In genomic region chr16:19005561-19006445, GRCh38 we compare ENCODE assay signal across 9 cellular contexts. TPM values are rescaled to one million over a fixed set of nuclear protein-coding genes. Genes with fewer than 3 reads are reported as not detected.
DNase-seq lines count a peak whose midpoint lies in the region; ATAC-seq and TF ChIP-seq lines count a peak whose summit lies in the region.
"Had no signal": no experiment of that assay in that cellular context is flagged by ENCODE, and none has a peak within 500 bp of the region (broad histone marks: within the 10 kb centered on the region; RNA-seq: fewer than 3 reads in every experiment).

No MANE protein-coding gene starts in this region.

- peak; percentile 27 for ATAC-seq in Right ventricle myocardium superior (ENCODE audit: poor library complexity)
- ATAC-seq in Right ventricle myocardium inferior: no peak
- ATAC-seq in left lung: peak; percentile 27
- ATAC-seq in aorta (ENCODE audit: low FRiP score): peak; percentile 37
- ATAC-seq in natural killer cell: no peak
- ATAC-seq in GM18861 (IDR thresholded peaks at IDR 0.05; ENCODE audit: unreplicated experiment): no peak

- H3K36me3 ChIP-seq in colonic mucosa (no peaks in the 10 kb centered on the region), left lung (peaks cover 0 to 5% of the 10 kb centered on the region in 2 donors), aorta (ENCODE audit: control insufficient read depth in 1 of 2, insufficient read depth in 2 of 2, low read length in 1 of 2) (no peaks in the 10 kb centered on the region)

- H3K9ac ChIP-seq in colonic mucosa (ENCODE audit: low read depth in 2 of 2, low read length in 2 of 2): no peak overlapping the region

- H3K27ac Mint-ChIP-seq in endothelial cell (ENCODE audit: unreplicated experiment): no peak overlapping the region
- no peak overlapping the region for H3K27ac Mint-ChIP-seq in natural killer cell
- H3K27ac Mint-ChIP-seq: activated CD4-positive, alpha-beta memory T cell treated with anti-CD3 and anti-CD28 coated beads, Interleukin-2, amount 10 ng/mL, durations not matched to agents 7 days and 5 days had no signal

- H3K27ac ChIP-seq in colonic mucosa (peak overlapping the region; percentile 65), left lung (no peak overlapping the region), aorta (ENCODE audit: low read depth in 1 of 2, low read length in 2 of 2) (no peak overlapping the region)

- DNase-seq in Right ventricle myocardium superior: peak; percentile 52
- no peak for DNase-seq in Right ventricle myocardium inferior (ENCODE audit: missing footprints)
- peak; percentile 89 for DNase-seq in colonic mucosa
- DNase-seq in left lung: no peak
- no peak for DNase-seq in aorta
- no peak for DNase-seq in endothelial cell (ENCODE audit: low spot score)
- no peak for DNase-seq in natural killer cell
- DNase-seq: activated CD4-positive, alpha-beta memory T cell treated with anti-CD3 and anti-CD28 coated beads, Interleukin-2, amount 10 ng/mL, durations not matched to agents 7 days and 5 days had no signal

- peaks cover 2% of the 10 kb centered on the region for H3K27me3 Mint-ChIP-seq in endothelial cell (ENCODE audit: unreplicated experiment)
- H3K27me3 Mint-ChIP-seq in natural killer cell (ENCODE audit: low read depth in 2 of 2): no peaks in the 10 kb centered on the region
- H3K27me3 Mint-ChIP-seq: activated CD4-positive, alpha-beta memory T cell treated with anti-CD3 and anti-CD28 coated beads, Interleukin-2, amount 10 ng/mL, durations not matched to agents 7 days and 5 days had no signal

- H3K4me3 Mint-ChIP-seq in endothelial cell (ENCODE audit: unreplicated experiment) (no peak overlapping the region), natural killer cell (no peak overlapping the region)
- H3K4me3 Mint-ChIP-seq: activated CD4-positive, alpha-beta memory T cell treated with anti-CD3 and anti-CD28 coated beads, Interleukin-2, amount 10 ng/mL, durations not matched to agents 7 days and 5 days had no signal

- H3K36me3 Mint-ChIP-seq in endothelial cell (ENCODE audit: low read depth, unreplicated experiment): peaks cover 23% of the 10 kb centered on the region
- no peaks in the 10 kb centered on the region for H3K36me3 Mint-ChIP-seq in natural killer cell

- intact Hi-C loops in Right ventricle myocardium superior (cut with DNase I): no loop called here
- intact Hi-C loops in Right ventricle myocardium inferior (cut with DNase I): no loop called here
- intact Hi-C loops in colonic mucosa (cut with DNase I): no loop called here
- intact Hi-C loops in left lung (cut with DNase I): no loop called here
- intact Hi-C loops in aorta (cut with DNase I): no loop called here
- intact Hi-C loops in natural killer cell (cut with micrococcal nuclease): no loop called here

- 83 to 87% methylated on average over 16 of the region's 16 CpGs for WGBS in aorta, 2 donors

- H3K4me1 ChIP-seq in colonic mucosa: no peaks in the 10 kb centered on the region
- H3K4me1 ChIP-seq in left lung: peaks cover 0 to 3% of the 10 kb centered on the region in 2 donors
- H3K4me1 ChIP-seq in aorta (ENCODE audit: control insufficient read depth in 1 of 2, insufficient read depth in 2 of 2, low read length in 2 of 2): peaks cover 0 to 4% of the 10 kb centered on the region in 2 donors

- H3K4me1 Mint-ChIP-seq in endothelial cell (ENCODE audit: unreplicated experiment): no peaks in the 10 kb centered on the region
- peaks cover 0 to 10% of the 10 kb centered on the region in 2 donors for H3K4me1 Mint-ChIP-seq in natural killer cell

- H3K9me3 Mint-ChIP-seq in endothelial cell (ENCODE audit: unreplicated experiment) (no peaks in the 10 kb centered on the region), natural killer cell (no peaks in the 10 kb centered on the region)
- H3K9me3 Mint-ChIP-seq: activated CD4-positive, alpha-beta memory T cell treated with anti-CD3 and anti-CD28 coated beads, Interleukin-2, amount 10 ng/mL, durations not matched to agents 7 days and 5 days had no signal

- TF ChIP-seq CTCF in colonic mucosa (IDR thresholded peaks at IDR 0.05): no peak
- no peak for TF ChIP-seq CTCF in left lung (IDR thresholded peaks at IDR 0.05)
- no peak for TF ChIP-seq CTCF in endothelial cell (IDR thresholded peaks at IDR 0.05; ENCODE audit: unreplicated experiment)
- no peak for TF ChIP-seq CTCF in natural killer cell (IDR thresholded peaks at IDR 0.05)

- H3K27me3 ChIP-seq in colonic mucosa: no peaks in the 10 kb centered on the region
- no peaks in the 10 kb centered on the region for H3K27me3 ChIP-seq in left lung
- H3K27me3 ChIP-seq in aorta (ENCODE audit: control insufficient read depth in 1 of 2, insufficient read depth in 2 of 2, low read length in 1 of 2): no peaks in the 10 kb centered on the region

- H3K9me3 ChIP-seq in colonic mucosa (no peaks in the 10 kb centered on the region), left lung (peaks cover 0 to 4% of the 10 kb centered on the region in 2 donors), aorta (ENCODE audit: control insufficient read depth, low read length) (peaks cover 2% of the 10 kb centered on the region)

- no peak overlapping the region for H3K4me3 ChIP-seq in colonic mucosa
- no peak overlapping the region for H3K4me3 ChIP-seq in left lung
- H3K4me3 ChIP-seq in aorta (ENCODE audit: low read length in 2 of 2): no peak overlapping the region

RNA-seq across cellular contexts. Expression of gene TMC7, which starts 22.1 kb away (rescaled TPM):
- total RNA-seq in Right ventricle myocardium superior: 0.67 TPM
- 1.3 TPM for total RNA-seq in Right ventricle myocardium inferior
- total RNA-seq in colonic mucosa: 10 to 100 TPM; 10.0 to 10.6 TPM
- total RNA-seq in left lung: 1 to 10 TPM; 5.2 to 9.7 TPM
- total RNA-seq in aorta: 1 to 10 TPM; 1.4 to 4.2 TPM
- under 1 TPM; 0.25 to 0.54 TPM for polyA plus RNA-seq in aorta
- total RNA-seq in endothelial cell (ENCODE audit: unreplicated experiment): 16.9 TPM
- not detected for total RNA-seq in natural killer cell
- total RNA-seq: activated CD4-positive, alpha-beta memory T cell treated with anti-CD3 and anti-CD28 coated beads, Interleukin-2, amount 10 ng/mL, durations not matched to agents 7 days and 5 days had no signal

Comparison
In these comparisons a context has a peak if more than half of its experiments do, and no peak if none do; other contexts are left out.
1. ATAC-seq: peak in Right ventricle myocardium superior (single experiment), left lung (single experiment) and aorta (single experiment); none in Right ventricle myocardium inferior (single experiment), natural killer cell (0 of 3) and GM18861 (single experiment).
2. DNase-seq: peak in Right ventricle myocardium superior (single experiment) and colonic mucosa (single experiment); none in Right ventricle myocardium inferior (single experiment), left lung (0 of 2), aorta (0 of 2), endothelial cell (single experiment) and natural killer cell (single experiment).